In genomic region chr18:34880882-34881852, GRCh38 we compare ENCODE assay signal across 12 cellular contexts.
DNase-seq lines count a peak whose midpoint lies in the region; ATAC-seq and TF ChIP-seq lines count a peak whose summit lies in the region.
"Had no signal": no experiment of that assay in that cellular context is flagged by ENCODE, and none has a peak within 500 bp of the region (broad histone marks: within the 10 kb centered on the region; RNA-seq: fewer than 3 reads in every experiment).

No MANE protein-coding gene starts in this region.

- no peak overlapping the region for H3K27ac ChIP-seq in neural cell (ENCODE audit: low read length)
- H3K27ac ChIP-seq: SK-N-MC had no signal

- no peak overlapping the region for H3K4me3 Mint-ChIP-seq in stimulated activated effector memory CD8-positive, alpha-beta T cell treated with anti-CD3 and anti-CD28 coated beads, Interleukin-12 subunit alpha, Interleukin-12 subunit beta, amount 100 ng/mL, for 72 hours

- H3K36me3 ChIP-seq in BE2C (no peaks in the 10 kb centered on the region), neural cell (ENCODE audit: insufficient read depth, low read length) (no peaks in the 10 kb centered on the region)

- H3K4me1 ChIP-seq in BE2C = no peaks in the 10 kb centered on the region

- DNase-seq in BE2C (no peak), NB4 (ENCODE audit: low read depth) (peak; percentile 12), epithelial cell of proximal tubule (ENCODE audit: low read depth) (no peak), AG08395 (ENCODE audit: low spot score) (no peak), T1000 (lab: John Stamatoyannopoulos, UW) (no peak)
- no peak for DNase-seq in stimulated activated effector memory CD8-positive, alpha-beta T cell treated with anti-CD3 and anti-CD28 coated beads, Interleukin-12 subunit alpha, Interleukin-12 subunit beta, amount 100 ng/mL, for 72 hours (ENCODE audit: low spot score in 2 of 2)
- DNase-seq: DMS79; NCI-H1092 treated with DMSO at 0.1 percent for 48 hours; stimulated activated CD4-positive, alpha-beta T cell treated with anti-CD3 and anti-CD28 coated beads, Interleukin-4, amount 100 ng/mL, for 1 hour had no signal

- H3K36me3 Mint-ChIP-seq in stimulated activated effector memory CD8-positive, alpha-beta T cell treated with anti-CD3 and anti-CD28 coated beads, Interleukin-12 subunit alpha, Interleukin-12 subunit beta, amount 100 ng/mL, for 72 hours = no peaks in the 10 kb centered on the region

- no peaks in the 10 kb centered on the region for H3K9me2 ChIP-seq in neural cell (ENCODE audit: insufficient read depth, low read length)

- no peaks in the 10 kb centered on the region for H3K4me1 Mint-ChIP-seq in stimulated activated effector memory CD8-positive, alpha-beta T cell treated with anti-CD3 and anti-CD28 coated beads, Interleukin-12 subunit alpha, Interleukin-12 subunit beta, amount 100 ng/mL, for 72 hours

- no peak for ATAC-seq in stimulated activated effector memory CD8-positive, alpha-beta T cell treated with anti-CD3 and anti-CD28 coated beads, Interleukin-12 subunit alpha, Interleukin-12 subunit beta, amount 100 ng/mL, for 72 hours
- ATAC-seq in HG02938 (IDR thresholded peaks at IDR 0.05; ENCODE audit: unreplicated experiment) = no peak

- H3K27me3 ChIP-seq in BE2C (no peaks in the 10 kb centered on the region), neural cell (ENCODE audit: insufficient read depth, low read depth, low read length) (no peaks in the 10 kb centered on the region)

- no peaks in the 10 kb centered on the region for H3K9me3 ChIP-seq in BE2C
- no peaks in the 10 kb centered on the region for H3K9me3 ChIP-seq in neural cell (ENCODE audit: low read length)

- H3F3A ChIP-seq in neural cell (ENCODE audit: insufficient read depth, low read length, poor library complexity, severe bottlenecking) = no peaks in the 10 kb centered on the region

- H3K9me3 Mint-ChIP-seq in stimulated activated effector memory CD8-positive, alpha-beta T cell treated with anti-CD3 and anti-CD28 coated beads, Interleukin-12 subunit alpha, Interleukin-12 subunit beta, amount 100 ng/mL, for 72 hours = no peaks in the 10 kb centered on the region

- no peaks in the 10 kb centered on the region for H4K20me1 ChIP-seq in neural cell (ENCODE audit: insufficient read depth)

- no peak for TF ChIP-seq POLR2A in NB4 (IDR thresholded peaks at IDR 0.05; ENCODE audit: extremely low read depth, insufficient read length)

- H3K79me2 ChIP-seq in neural cell (replicated peaks; ENCODE audit: insufficient read depth, low read length) = no peaks in the 10 kb centered on the region

- no peak overlapping the region for H3K4me2 ChIP-seq in neural cell (ENCODE audit: low read length)

- peak; percentile 67 for TF ChIP-seq RAD21 in neural cell (conservative IDR thresholded peaks at IDR 0.05)

- TF ChIP-seq CTCF in BE2C (IDR thresholded peaks at IDR 0.05; ENCODE audit: low read depth, low read length) = peak; percentile 29; the same call in 1 of the 2 replicates
- TF ChIP-seq CTCF in NB4 (IDR thresholded peaks at IDR 0.05; ENCODE audit: low read depth, low read length) = no peak
- peak; percentile 43 for TF ChIP-seq CTCF in epithelial cell of proximal tubule (conservative IDR thresholded peaks at IDR 0.05; ENCODE audit: low read depth, low read length)
- TF ChIP-seq CTCF in neural cell (IDR thresholded peaks at IDR 0.05; ENCODE audit: poor library complexity, severe bottlenecking) = peak; percentile 60

- no peak for TF ChIP-seq EP300 in neural cell (conservative IDR thresholded peaks at IDR 0.05; ENCODE audit: poor library complexity, severe bottlenecking)

- no peak overlapping the region for H3K27ac Mint-ChIP-seq in stimulated activated effector memory CD8-positive, alpha-beta T cell treated with anti-CD3 and anti-CD28 coated beads, Interleukin-12 subunit alpha, Interleukin-12 subunit beta, amount 100 ng/mL, for 72 hours

- H2AFZ ChIP-seq in neural cell (ENCODE audit: low read depth, low read length) = no peak overlapping the region

- no peak overlapping the region for H3K4me3 ChIP-seq in BE2C (ENCODE audit: low read depth, low read length)
- H3K4me3 ChIP-seq in NB4 (ENCODE audit: low read depth, low read length) = no peak overlapping the region
- no peak overlapping the region for H3K4me3 ChIP-seq in epithelial cell of proximal tubule (ENCODE audit: low read depth, low read length)
- H3K4me3 ChIP-seq in neural cell (ENCODE audit: low read length) = no peak overlapping the region
- H3K4me3 ChIP-seq: SK-N-MC had no signal

- no peak overlapping the region for H3K9ac ChIP-seq in neural cell (ENCODE audit: low read length)

TF ChIP-seq in neural cell, 6 proteins besides CTCF, POLR2A, EP300 and RAD21:
- peak; percentile 63 for TF ChIP-seq SMC3 (conservative IDR thresholded peaks at IDR 0.05; ENCODE audit: poor library complexity)
- TF ChIP-seq, protein P1, sequence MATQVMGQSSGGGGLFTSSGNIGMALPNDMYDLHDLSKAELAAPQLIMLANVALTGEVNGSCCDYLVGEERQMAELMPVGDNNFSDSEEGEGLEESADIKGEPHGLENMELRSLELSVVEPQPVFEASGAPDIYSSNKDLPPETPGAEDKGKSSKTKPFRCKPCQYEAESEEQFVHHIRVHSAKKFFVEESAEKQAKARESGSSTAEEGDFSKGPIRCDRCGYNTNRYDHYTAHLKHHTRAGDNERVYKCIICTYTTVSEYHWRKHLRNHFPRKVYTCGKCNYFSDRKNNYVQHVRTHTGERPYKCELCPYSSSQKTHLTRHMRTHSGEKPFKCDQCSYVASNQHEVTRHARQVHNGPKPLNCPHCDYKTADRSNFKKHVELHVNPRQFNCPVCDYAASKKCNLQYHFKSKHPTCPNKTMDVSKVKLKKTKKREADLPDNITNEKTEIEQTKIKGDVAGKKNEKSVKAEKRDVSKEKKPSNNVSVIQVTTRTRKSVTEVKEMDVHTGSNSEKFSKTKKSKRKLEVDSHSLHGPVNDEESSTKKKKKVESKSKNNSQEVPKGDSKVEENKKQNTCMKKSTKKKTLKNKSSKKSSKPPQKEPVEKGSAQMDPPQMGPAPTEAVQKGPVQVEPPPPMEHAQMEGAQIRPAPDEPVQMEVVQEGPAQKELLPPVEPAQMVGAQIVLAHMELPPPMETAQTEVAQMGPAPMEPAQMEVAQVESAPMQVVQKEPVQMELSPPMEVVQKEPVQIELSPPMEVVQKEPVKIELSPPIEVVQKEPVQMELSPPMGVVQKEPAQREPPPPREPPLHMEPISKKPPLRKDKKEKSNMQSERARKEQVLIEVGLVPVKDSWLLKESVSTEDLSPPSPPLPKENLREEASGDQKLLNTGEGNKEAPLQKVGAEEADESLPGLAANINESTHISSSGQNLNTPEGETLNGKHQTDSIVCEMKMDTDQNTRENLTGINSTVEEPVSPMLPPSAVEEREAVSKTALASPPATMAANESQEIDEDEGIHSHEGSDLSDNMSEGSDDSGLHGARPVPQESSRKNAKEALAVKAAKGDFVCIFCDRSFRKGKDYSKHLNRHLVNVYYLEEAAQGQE (IDR thresholded peaks at IDR 0.05; ENCODE audit: borderline replicate concordance) = no peak
